Comparison of ENCODE assay signal across 34 cellular contexts in genomic region chr12:61107118-61107517, GRCh38.
"Had no signal": no experiment of that assay in that cellular context is flagged by ENCODE, and none has a peak within 500 bp of the region (broad histone marks: within the 10 kb centered on the region; RNA-seq: fewer than 3 reads in every experiment).

No MANE protein-coding gene starts in this region.

- H3K9ac ChIP-seq: KMS-11 had no signal

- H3K27me3 ChIP-seq: MG63 had no signal

- H3K4me2 ChIP-seq: KMS-11 had no signal

- H3K9me3 ChIP-seq: MG63 had no signal

- H3K27ac ChIP-seq: KMS-11 had no signal

- H3K36me3 ChIP-seq: MG63 had no signal

- DNase-seq: Karpas-422, Kasumi-1, MG63, MM.1S, MV-4-11, NCI-H1048, NCI-H1092, NCI-H1092 treated with DMSO at 0.1 percent for 48 hours, NCI-H1105, NCI-H1105 treated with DMSO at 0.1 percent for 48 hours, NCI-H1417, NCI-H1417 treated with DMSO at 0.1 percent for 48 hours, NCI-H1436, NCI-H1436 treated with DMSO at 0.1 percent for 48 hours, NCI-H146, NCI-H1694, NCI-H1694 treated with DMSO at 0.1 percent for 48 hours, NCI-H187, NCI-H187 treated with DMSO at 0.1 percent for 48 hours, NCI-H1930, NCI-H2029, NCI-H2029 treated with DMSO at 0.1 percent for 48 hours, NCI-H2081, NCI-H2081 treated with DMSO at 0.1 percent for 48 hours, NCI-H2107, NCI-H2171, NCI-H2171 treated with DMSO at 0.1 percent for 48 hours, NCI-H2227 treated with DMSO at 0.1 percent for 48 hours, NCI-H226, NCI-H345, NCI-H446, NCI-H446 treated with DMSO at 0.1 percent for 48 hours, NCI-H510A had no signal

- H3K4me3 ChIP-seq: MG63 had no signal
